ENCODE assay signal across 20 cellular contexts in genomic region chr5:171598279-171599152, GRCh38.
A peak's percentile ranks its signal among the peaks of the same experiment; 100 is the strongest.
DNase-seq lines count a peak whose midpoint lies in the region; ATAC-seq, FAIRE-seq and TF ChIP-seq lines count a peak whose summit lies in the region.
"Had no signal": no experiment of that assay in that cellular context is flagged by ENCODE, and none has a peak within 500 bp of the region (broad histone marks: within the 10 kb centered on the region; RNA-seq: fewer than 3 reads in every experiment).

No MANE protein-coding gene starts in this region.

- no peaks in the 10 kb centered on the region for H3K9me2 ChIP-seq in DOHH2 (replicated peaks; ENCODE audit: control insufficient read depth, low read length)

- RAD21 ChIA-PET in GM12878 (lab: Charles Lee; ENCODE audit: unreplicated experiment), result no interaction called here

- H3K79me2 ChIP-seq in DOHH2 (ENCODE audit: control insufficient read depth, low read length) (no peaks in the 10 kb centered on the region), GM12878 (ENCODE audit: control insufficient read depth, insufficient read depth, low read length) (no peaks in the 10 kb centered on the region)

- BruUV-seq in GM12878 (replicated peaks; lab: Mats Ljungman, UMichigan), result no TSS peak

- H3K4me1 ChIP-seq in DOHH2 (ENCODE audit: control insufficient read depth, low read length) (no peaks in the 10 kb centered on the region), GM12878 (ENCODE audit: control insufficient read depth, insufficient read depth, low read length) (no peaks in the 10 kb centered on the region), colonic mucosa (no peaks in the 10 kb centered on the region), transverse colon (no peaks in the 10 kb centered on the region)

- ATAC-seq in GM12878, result no peak
- no peak for ATAC-seq in GM19452 (IDR thresholded peaks at IDR 0.05; ENCODE audit: unreplicated experiment)

- CTCF ChIA-PET in GM12878 (lab: Yijun Ruan, JAX), result interaction anchor here (0.6 to 1.4 kb wide), 3 partner anchors 23 to 308 kb away, joined by 3 to 4 read pairs (median 3); no protein-coding TSS in a partner anchor

- intact Hi-C loops in GM12878 (cut with micrococcal nuclease; ENCODE audit: unreplicated experiment), result no loop called here
- intact Hi-C loops in colonic mucosa (cut with DNase I), result no loop called here
- intact Hi-C loops in transverse colon (cut with DNase I; ENCODE audit: low total_unique reads), result no loop called here

- H3K9ac ChIP-seq in GM12878 (ENCODE audit: control insufficient read depth, insufficient read depth, low read length), result no peak overlapping the region
- no peak overlapping the region for H3K9ac ChIP-seq in colonic mucosa (ENCODE audit: low read depth in 2 of 2, low read length in 2 of 2)
- H3K9ac ChIP-seq: BLaER1 treated with 17β-estradiol and CSF1 and Interleukin-3, amounts not matched to agents 10 nM and 100 nM had no signal

- H2AFZ ChIP-seq in GM12878 (ENCODE audit: control insufficient read depth, low read depth, low read length), result no peak overlapping the region

- POLR2A ChIA-PET in GM12878 (lab: Charles Lee), result no interaction called here

- no peaks in the 10 kb centered on the region for H3K27me3 ChIP-seq in DOHH2 (ENCODE audit: control insufficient read depth, low read length)
- no peaks in the 10 kb centered on the region; a peak in 1 of 4 replicates for H3K27me3 ChIP-seq in GM12878 (replicated peaks in 1 of 2; ENCODE audit: control insufficient read depth in 2 of 2, insufficient read depth in 2 of 2, low read length in 1 of 2)
- no peaks in the 10 kb centered on the region for H3K27me3 ChIP-seq in colonic mucosa
- no peaks in the 10 kb centered on the region for H3K27me3 ChIP-seq in transverse colon
- H3K27me3 ChIP-seq: BLaER1 treated with 17β-estradiol and CSF1 and Interleukin-3, amounts not matched to agents 10 nM and 100 nM; right atrium auricular region; thyroid gland had no signal

- no peak for DNase-seq in HFF-Myc (ENCODE audit: extremely low read depth, low read depth)
- DNase-seq in GM12878 (ENCODE audit: low read depth, low spot score), result no peak
- peak; percentile 20 for DNase-seq in mesenteric fat pad (ENCODE audit: low spot score)
- DNase-seq in activated CD8-positive, alpha-beta memory T cell treated with anti-CD3 and anti-CD28 coated beads, Interleukin-2, amount 50 U/mL, for 4 hours, result no peak
- no peak for DNase-seq in colonic mucosa
- DNase-seq in transverse colon, result no peak
- DNase-seq: amygdala; GF-D8; head of caudate nucleus; KG1; NCI-H1092; NCI-H2081; nucleus accumbens; stimulated activated CD4-positive, alpha-beta T cell treated with anti-CD3 and anti-CD28 coated beads, Interleukin-15, amount 100 ng/mL, for 24 hours; thyroid gland had no signal

- FAIRE-seq in GM12878 (lab: Jason Lieb, UNC), result no peak

- H3K4me2 ChIP-seq in DOHH2 (ENCODE audit: low read length) (no peak overlapping the region), GM12878 (ENCODE audit: control insufficient read depth, insufficient read depth) (no peak overlapping the region)
- H3K4me2 ChIP-seq: BLaER1 treated with 17β-estradiol and CSF1 and Interleukin-3, amounts not matched to agents 10 nM and 100 nM had no signal

- H3K27ac ChIP-seq in DOHH2 (ENCODE audit: low read depth, low read length), result no peak overlapping the region
- H3K27ac ChIP-seq in GM12878 (ENCODE audit: control insufficient read depth, insufficient read depth), result no peak overlapping the region
- no peak overlapping the region for H3K27ac ChIP-seq in colonic mucosa
- H3K27ac ChIP-seq in transverse colon, result no peak overlapping the region
- H3K27ac ChIP-seq: BLaER1 treated with 17β-estradiol and CSF1 and Interleukin-3, amounts not matched to agents 10 nM and 100 nM; left ventricle myocardium inferior; right atrium auricular region; thyroid gland had no signal

- TF ChIP-seq POLR2A in GM12878 (IDR thresholded peaks at IDR 0.05; ENCODE audit: low read depth, low read length), result no peak
- no peak for TF ChIP-seq POLR2A in transverse colon (IDR thresholded peaks at IDR 0.05)

- TF ChIP-seq EP300 in GM12878 (IDR thresholded peaks at IDR 0.05; ENCODE audit: borderline replicate concordance in 1 of 2, control insufficient read depth in 1 of 2, low read depth in 2 of 2, low read length in 2 of 2) (no peak), transverse colon (IDR thresholded peaks at IDR 0.05; ENCODE audit: low read depth) (no peak)

- no peaks in the 10 kb centered on the region for H3K9me3 ChIP-seq in DOHH2 (ENCODE audit: control insufficient read depth, insufficient read depth, low read length)
- no peaks in the 10 kb centered on the region for H3K9me3 ChIP-seq in GM12878 (replicated peaks; ENCODE audit: control insufficient read depth, insufficient read depth, low read length)
- no peaks in the 10 kb centered on the region for H3K9me3 ChIP-seq in colonic mucosa
- no peaks in the 10 kb centered on the region for H3K9me3 ChIP-seq in transverse colon
- H3K9me3 ChIP-seq: right atrium auricular region, thyroid gland had no signal

- WGBS in GM12878 (ENCODE audit: insufficient coverage, insufficient replicate concordance, low lambda C conversion rate, missing lambda C conversion rate), result 20% methylated on average over 7 of the region's 8 CpGs
- WGBS in transverse colon (ENCODE audit: low coverage in 1 of 2), 2 donors, result 78 to 83% methylated on average over 6 to 8 of the region's 8 CpGs

- H3K36me3 ChIP-seq in DOHH2 (ENCODE audit: control insufficient read depth, low read length) (no peaks in the 10 kb centered on the region), GM12878 (ENCODE audit: control insufficient read depth in 2 of 2, insufficient read depth in 2 of 2, low read length in 1 of 2) (no peaks in the 10 kb centered on the region), colonic mucosa (no peaks in the 10 kb centered on the region), transverse colon (no peaks in the 10 kb centered on the region)
- H3K36me3 ChIP-seq: BLaER1 treated with 17β-estradiol and CSF1 and Interleukin-3, amounts not matched to agents 10 nM and 100 nM; left ventricle myocardium inferior; right atrium auricular region; thyroid gland had no signal

- TF ChIP-seq RAD21 in GM12878 (IDR thresholded peaks at IDR 0.05; ENCODE audit: insufficient read depth, low read depth, low read length), result peak; percentile 25; the same call in 1 of the 2 replicates

- in situ Hi-C loops in GM12878 (cut with MboI), result no loop called here
- in situ Hi-C loops in transverse colon (cut with MboI; ENCODE audit: low pct_ligation_motif_present in 1 of 4, low pct_unique_long_range_greater_than_20kb in 1 of 4, low sequenced_read_pairs in 3 of 4), result no loop called here

- H3K4me3 ChIP-seq in DOHH2 (ENCODE audit: low read length), result no peak overlapping the region
- H3K4me3 ChIP-seq in HFF-Myc (replicated peaks; ENCODE audit: low read depth, low read length), result no peak overlapping the region
- H3K4me3 ChIP-seq in GM12878, result no peak overlapping the region
- H3K4me3 ChIP-seq in colonic mucosa, result no peak overlapping the region
- H3K4me3 ChIP-seq in transverse colon, result no peak overlapping the region
- H3K4me3 ChIP-seq: BLaER1 treated with 17β-estradiol and CSF1 and Interleukin-3, amounts not matched to agents 10 nM and 100 nM; left ventricle myocardium inferior; right atrium auricular region; thyroid gland had no signal

- H3F3A ChIP-seq in DOHH2 (ENCODE audit: control insufficient read depth, insufficient read depth), result no peaks in the 10 kb centered on the region

- peak; percentile 47 for TF ChIP-seq CTCF in DOHH2 (IDR thresholded peaks at IDR 0.05; ENCODE audit: low read depth, low read length, poor library complexity, severe bottlenecking)
- peak; percentile 24 for TF ChIP-seq CTCF in HFF-Myc (IDR thresholded peaks at IDR 0.05; ENCODE audit: low read depth, low read length, missing control alignments)
- 0 out of 6 replicates have a peak, but pooled peaks of 2 of the 3 experiments have one; percentile 1 to 16 for TF ChIP-seq CTCF in GM12878 (IDR thresholded peaks at IDR 0.05 in 2 of 3, conservative IDR thresholded peaks at IDR 0.05 in 1 of 3; ENCODE audit: control insufficient read depth in 2 of 3, extremely low read depth in 1 of 3, insufficient read depth in 1 of 3, low read depth in 3 of 3, low read length in 3 of 3)
- no peak for TF ChIP-seq CTCF in colonic mucosa (IDR thresholded peaks at IDR 0.05)
- no peak for TF ChIP-seq CTCF in transverse colon (IDR thresholded peaks at IDR 0.05)

- H4K20me1 ChIP-seq in DOHH2 (ENCODE audit: control insufficient read depth, insufficient read depth, low read depth, low read length) (no peaks in the 10 kb centered on the region; the same call in 1 of the 2 replicates), GM12878 (ENCODE audit: control insufficient read depth, insufficient read depth) (no peaks in the 10 kb centered on the region)
- H4K20me1 ChIP-seq: BLaER1 treated with 17β-estradiol and CSF1 and Interleukin-3, amounts not matched to agents 10 nM and 100 nM had no signal

- SMC1A ChIA-PET in GM12878 (lab: Charles Lee; ENCODE audit: uncharacterized antibody, unreplicated experiment), result no interaction called here

TF ChIP-seq in GM12878, 131 proteins besides CTCF, POLR2A, EP300 and RAD21:
- no peak for TF ChIP-seq SMARCA5 (IDR thresholded peaks at IDR 0.05)
- no peak for TF ChIP-seq CHD1 (IDR thresholded peaks at IDR 0.05; ENCODE audit: low read depth, low read length)
- TF ChIP-seq JUND (IDR thresholded peaks at IDR 0.05; ENCODE audit: low read depth, low read length), result no peak
- TF ChIP-seq CEBPB (IDR thresholded peaks at IDR 0.05; ENCODE audit: borderline replicate concordance in 1 of 2, low read depth in 2 of 2, low read length in 2 of 2), result no peak

Comparison
In these comparisons a context has a peak if more than half of its experiments do, and no peak if none do; other contexts are left out.
1. CTCF ChIP-seq: peak in DOHH2 (single experiment), HFF-Myc (single experiment) and GM12878 (2 of 3); none in colonic mucosa (single experiment) and transverse colon (0 of 5).